In the genomic region with DNA sequence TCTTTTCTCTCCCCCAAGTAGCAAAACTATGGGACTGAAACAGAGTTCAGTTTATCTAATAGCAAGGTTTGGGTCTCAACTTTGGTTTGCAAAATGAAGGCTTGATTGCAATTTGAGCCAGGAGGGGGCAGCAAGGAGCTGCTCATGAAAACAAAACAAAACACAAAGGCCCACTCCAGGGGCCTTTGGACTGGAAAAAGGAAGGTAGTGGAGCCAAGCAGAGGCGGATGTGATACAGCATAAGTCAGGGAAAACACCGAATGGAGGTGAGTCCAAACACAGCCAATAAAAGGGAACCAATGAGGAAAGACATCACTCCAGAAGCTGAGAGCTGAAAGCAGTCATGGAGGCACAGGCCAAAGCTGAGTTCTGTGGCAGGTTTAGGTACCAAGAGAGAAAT, we compare ENCODE assay signal across 8 cellular contexts.
DNase-seq lines count a peak whose midpoint lies in the region; ATAC-seq and TF ChIP-seq lines count a peak whose summit lies in the region.

No MANE protein-coding gene starts in this region.

- H3K36me3 ChIP-seq in SU-DHL-6 (ENCODE audit: low read length) (no peaks in the 10 kb centered on the region), brain microvascular endothelial cell (replicated peaks) (no peaks in the 10 kb centered on the region), right lobe of liver (no peaks in the 10 kb centered on the region)

- peak; percentile 50 for TF ChIP-seq CTCF in GM13976 (IDR thresholded peaks at IDR 0.05; ENCODE audit: borderline replicate concordance, control extremely low read depth, extremely low read depth, insufficient read depth, missing control alignments)
- peak; percentile 65 for TF ChIP-seq CTCF in SU-DHL-6 (IDR thresholded peaks at IDR 0.05; ENCODE audit: insufficient read depth, low read length, poor library complexity, severe bottlenecking)
- TF ChIP-seq CTCF in brain microvascular endothelial cell (IDR thresholded peaks at IDR 0.05; ENCODE audit: low read depth, low read length, missing control alignments): peak; percentile 79
- peak; percentile 43 to 70 (median 58) for TF ChIP-seq CTCF in right lobe of liver (IDR thresholded peaks at IDR 0.05)

- H3K9me3 Mint-ChIP-seq in stimulated activated naive B cell treated with anti-CD40 and anti-IgM and Interleukin-4, amounts not matched to agents 10 μg/mL and 1 μg/mL and 100 μg/mL, for 72 hours: no peaks in the 10 kb centered on the region

- no peaks in the 10 kb centered on the region for H3K9me2 ChIP-seq in SU-DHL-6 (replicated peaks; ENCODE audit: insufficient read depth, low read length)

- H3K27me3 Mint-ChIP-seq in stimulated activated naive B cell treated with anti-CD40 and anti-IgM and Interleukin-4, amounts not matched to agents 10 μg/mL and 1 μg/mL and 100 μg/mL, for 72 hours: no peaks in the 10 kb centered on the region

- no peaks in the 10 kb centered on the region for H3K4me1 ChIP-seq in right lobe of liver

- WGBS in right lobe of liver (ENCODE audit: insufficient coverage, low coverage, low lambda C conversion rate, missing lambda C conversion rate): 19% methylated on average over 2 of the region's 2 CpGs

- peak; percentile 3 for DNase-seq in AG08396 (ENCODE audit: low spot score)
- peak; percentile 27 for DNase-seq in GM13976 (ENCODE audit: low spot score)
- peak; percentile 59 for DNase-seq in HK-2 (ENCODE audit: unreplicated experiment)
- peak; percentile 39 for DNase-seq in brain microvascular endothelial cell
- DNase-seq in right lobe of liver: peak in 1 of 3 donors; percentile 46
- DNase-seq in stimulated activated naive B cell treated with anti-CD40 and anti-IgM and Interleukin-4, amounts not matched to agents 10 μg/mL and 1 μg/mL and 100 μg/mL, for 72 hours: peak; percentile 3
- no peak for DNase-seq in dedifferentiated amniotic fluid mesenchymal stem cell (ENCODE audit: extremely low spot score)

- no peak overlapping the region for H3K9ac ChIP-seq in SU-DHL-6 (ENCODE audit: low read length)

- H3K9me3 ChIP-seq in SU-DHL-6 (ENCODE audit: insufficient read depth, low read length): no peaks in the 10 kb centered on the region
- H3K9me3 ChIP-seq in right lobe of liver: no peaks in the 10 kb centered on the region

- no peak for TF ChIP-seq POLR2A in right lobe of liver (IDR thresholded peaks at IDR 0.05)

- no peaks in the 10 kb centered on the region for H3K4me1 Mint-ChIP-seq in stimulated activated naive B cell treated with anti-CD40 and anti-IgM and Interleukin-4, amounts not matched to agents 10 μg/mL and 1 μg/mL and 100 μg/mL, for 72 hours

- no peak overlapping the region for H3K4me2 ChIP-seq in SU-DHL-6 (ENCODE audit: low read depth, low read length, poor library complexity, severe bottlenecking)

- H3K36me3 Mint-ChIP-seq in stimulated activated naive B cell treated with anti-CD40 and anti-IgM and Interleukin-4, amounts not matched to agents 10 μg/mL and 1 μg/mL and 100 μg/mL, for 72 hours: no peaks in the 10 kb centered on the region

- no peaks in the 10 kb centered on the region for H3K79me2 ChIP-seq in SU-DHL-6 (ENCODE audit: insufficient read depth, low read length)

- intact Hi-C loops in right lobe of liver (cut with DNase I): no loop called here

- no peak overlapping the region for H3K4me3 Mint-ChIP-seq in stimulated activated naive B cell treated with anti-CD40 and anti-IgM and Interleukin-4, amounts not matched to agents 10 μg/mL and 1 μg/mL and 100 μg/mL, for 72 hours

- no peaks in the 10 kb centered on the region for H4K20me1 ChIP-seq in SU-DHL-6 (ENCODE audit: low read depth, low read length)

- H3K4me3 ChIP-seq in SU-DHL-6 (ENCODE audit: insufficient read depth, low read length, poor library complexity, severe bottlenecking) (no peak overlapping the region), brain microvascular endothelial cell (ENCODE audit: low read depth, low read length) (no peak overlapping the region), right lobe of liver (no peak overlapping the region)

- H3K27me3 ChIP-seq in SU-DHL-6 (ENCODE audit: low read length) (no peaks in the 10 kb centered on the region), brain microvascular endothelial cell (replicated peaks) (no peaks in the 10 kb centered on the region), right lobe of liver (no peaks in the 10 kb centered on the region)

- in situ Hi-C loops in GM13976 (cut with MboI; ENCODE audit: low sequenced_read_pairs, unreplicated experiment): loop anchor here (10.0 kb wide), 1 partner anchor 870 kb away; no protein-coding TSS in a partner anchor
- in situ Hi-C loops in brain microvascular endothelial cell (cut with HindIII; ENCODE audit: low pct_ligation_motif_present, low sequenced_read_pairs): no loop called here

- peak; percentile 42 to 78 (median 52) for ATAC-seq in right lobe of liver
- peak; percentile 27 to 56 for ATAC-seq in stimulated activated naive B cell treated with anti-CD40 and anti-IgM and Interleukin-4, amounts not matched to agents 10 μg/mL and 1 μg/mL and 100 μg/mL, for 72 hours (replicated peaks)

- H2AFZ ChIP-seq in SU-DHL-6 (ENCODE audit: low read depth, low read length, severe bottlenecking): no peak overlapping the region

- no peak overlapping the region for H3K27ac Mint-ChIP-seq in stimulated activated naive B cell treated with anti-CD40 and anti-IgM and Interleukin-4, amounts not matched to agents 10 μg/mL and 1 μg/mL and 100 μg/mL, for 72 hours

- H3K27ac ChIP-seq in SU-DHL-6 (ENCODE audit: low read depth, low read length) (no peak overlapping the region), brain microvascular endothelial cell (no peak overlapping the region), right lobe of liver (no peak overlapping the region)

- H3F3A ChIP-seq in SU-DHL-6 (ENCODE audit: insufficient read depth): no peaks in the 10 kb centered on the region
